ENCODE assay signal across 8 cellular contexts in genomic region chr6:5260661-5261544, GRCh38. TPM values are rescaled to one million over a fixed set of nuclear protein-coding genes. Genes with fewer than 3 reads are reported as not detected.
DNase-seq lines count a peak whose midpoint lies in the region; ATAC-seq and TF ChIP-seq lines count a peak whose summit lies in the region.

Gene FARS2, plus strand, starts transcription at chr6:5261513.
Gene LYRM4, minus strand, starts transcription at chr6:5260950. Its CDS starts 217 bp downstream, at chr6:5260733.

- intact Hi-C loops in PC-9 (cut with micrococcal nuclease; ENCODE audit: unreplicated experiment): loop anchor here (5.0 kb wide), 3 partner anchors 104 to 301 kb away; no protein-coding TSS in a partner anchor

- H3K27me3 ChIP-seq in PC-9 (ENCODE audit: insufficient read depth, low read depth) (no peaks in the 10 kb centered on the region), mucosa of rectum (ENCODE audit: control insufficient read depth in 2 of 2, insufficient read depth in 2 of 2, low read length in 2 of 2) (no peaks in the 10 kb centered on the region)

- H4K20me1 ChIP-seq in PC-9 (ENCODE audit: insufficient read depth): no peaks in the 10 kb centered on the region

- peak within 1 kb of the TSS; percentile 94 to 100 (median 98) for H3K4me3 Mint-ChIP-seq in IgD-negative memory B cell

- peaks cover 1% of the 10 kb centered on the region for H3K36me3 Mint-ChIP-seq in IgD-negative memory B cell

- peaks cover 15 to 18% (median 16%) of the 10 kb centered on the region in 3 donors for H3K4me1 Mint-ChIP-seq in IgD-negative memory B cell

- TF ChIP-seq CTCF in PC-9 (conservative IDR thresholded peaks at IDR 0.05): no peak
- peak; percentile 37 for TF ChIP-seq CTCF in epithelial cell of proximal tubule (conservative IDR thresholded peaks at IDR 0.05; ENCODE audit: low read depth, low read length)

- CTCF ChIA-PET in PC-9 (lab: Charles Lee): interaction anchor here (0.5 to 1.1 kb wide), 2 partner anchors 116 to 117 kb away, joined by 4 read pairs; no protein-coding TSS in a partner anchor

- H3F3A ChIP-seq in PC-9 (ENCODE audit: insufficient read depth, low read depth): no peaks in the 10 kb centered on the region; the same call in 1 of the 2 replicates

- peak; percentile 74 for ATAC-seq in GM21576 (IDR thresholded peaks at IDR 0.05; ENCODE audit: unreplicated experiment)

- no peaks in the 10 kb centered on the region for H3K36me3 ChIP-seq in PC-9 (ENCODE audit: low read depth)
- H3K36me3 ChIP-seq in mucosa of rectum (ENCODE audit: control insufficient read depth in 2 of 2, insufficient read depth in 2 of 2, low read length in 2 of 2): no peaks in the 10 kb centered on the region

- no peaks in the 10 kb centered on the region for H3K9me2 ChIP-seq in PC-9 (ENCODE audit: insufficient read depth)

- peak within 1 kb of the TSS; percentile 83 to 97 for H3K9ac ChIP-seq in mucosa of rectum (ENCODE audit: low read depth in 1 of 2, low read length in 2 of 2)

- POLR2A ChIA-PET in PC-9 (lab: Charles Lee; ENCODE audit: unreplicated experiment): interaction anchor here (0.6 to 0.7 kb wide), 3 partner anchors 106 to 1613 kb away, joined by 3 to 6 read pairs (median 4); no protein-coding TSS in a partner anchor

- peak within 1 kb of the TSS; percentile 96 to 100 (median 100) for H3K27ac Mint-ChIP-seq in IgD-negative memory B cell

- DNase-seq in DMS114 treated with DMSO at 0.1 percent for 48 hours (lab: John Stamatoyannopoulos, UW; ENCODE audit: unreplicated experiment) (peak; percentile 89), PC-9 (peak; percentile 55 to 94), epithelial cell of proximal tubule (ENCODE audit: low read depth) (no peak)
- DNase-seq in activated T-cell treated with anti-CD3 and anti-CD28 coated beads, Interleukin-2, amount 50 U/mL, for 1 hour: peak; percentile 98
- DNase-seq in stimulated activated CD8-positive, alpha-beta memory T cell treated with anti-CD3 and anti-CD28 coated beads, Interleukin-4, amount 100 ng/mL, for 4 hours (ENCODE audit: low read depth in 2 of 2, low spot score in 1 of 2): peak; percentile 79 to 80

- peak within 1 kb of the TSS; percentile 88 for H3K27ac ChIP-seq in PC-9
- H3K27ac ChIP-seq in mucosa of rectum (ENCODE audit: low read depth in 2 of 2, low read length in 2 of 2): peak within 1 kb of the TSS; percentile 99

- peak within 1 kb of the TSS; percentile 94 for H3K4me2 ChIP-seq in PC-9

- H3K4me1 ChIP-seq in PC-9 (replicated peaks; ENCODE audit: insufficient read depth): peaks cover 18% of the 10 kb centered on the region; the same call in 1 of the 2 replicates
- peaks cover 9 to 13% of the 10 kb centered on the region in 2 donors for H3K4me1 ChIP-seq in mucosa of rectum (ENCODE audit: control insufficient read depth in 2 of 2, insufficient read depth in 2 of 2, low read length in 2 of 2)

- no TSS peak for BruUV-seq in PC-9 (replicated peaks; lab: Mats Ljungman, UMichigan)

- H3K27me3 Mint-ChIP-seq in IgD-negative memory B cell: no peaks in the 10 kb centered on the region

- H2AFZ ChIP-seq in PC-9: peak within 1 kb of the TSS; percentile 98

- no peaks in the 10 kb centered on the region for H3K9me3 Mint-ChIP-seq in IgD-negative memory B cell

- H3K9me3 ChIP-seq in PC-9 (ENCODE audit: insufficient read depth, low read depth): no peaks in the 10 kb centered on the region
- H3K9me3 ChIP-seq in mucosa of rectum (ENCODE audit: control insufficient read depth in 2 of 2, low read length in 2 of 2): no peaks in the 10 kb centered on the region

- peaks cover 37% of the 10 kb centered on the region for H3K79me2 ChIP-seq in PC-9 (ENCODE audit: low read depth)

- H3K4me3 ChIP-seq in PC-9: peak within 1 kb of the TSS; percentile 82
- H3K4me3 ChIP-seq in epithelial cell of proximal tubule (ENCODE audit: low read depth, low read length): peak within 1 kb of the TSS; percentile 84
- peak within 1 kb of the TSS; percentile 91 to 96 for H3K4me3 ChIP-seq in mucosa of rectum (ENCODE audit: low read length in 2 of 2)

RNA-seq across cellular contexts. Expression of gene FARS2, which starts in this region (rescaled TPM):
- 32.8 TPM for polyA plus RNA-seq in IgD-negative memory B cell
- total RNA-seq in PC-9 (2021) (25.1 and 26.7 TPM in 2 replicates), epithelial cell of proximal tubule (7.7 and 17.9 TPM in 2 replicates)

RNA-seq across cellular contexts. Expression of gene LYRM4, which starts in this region (rescaled TPM):
- polyA plus RNA-seq in IgD-negative memory B cell: 36.3 TPM
- total RNA-seq in PC-9 (2021) (30.6 and 37.0 TPM in 2 replicates), epithelial cell of proximal tubule (17.8 and 30.7 TPM in 2 replicates)
